ENCODE assay signal across 11 cellular contexts in genomic region chr11:12118940-12119339, GRCh38. TPM values are rescaled to one million over a fixed set of nuclear protein-coding genes. Genes with fewer than 3 reads are reported as not detected.
DNase-seq lines count a peak whose midpoint lies in the region; ATAC-seq and TF ChIP-seq lines count a peak whose summit lies in the region.
"Had no signal": no experiment of that assay in that cellular context is flagged by ENCODE, and none has a peak within 500 bp of the region (broad histone marks: within the 10 kb centered on the region; RNA-seq: fewer than 3 reads in every experiment).

No MANE protein-coding gene starts in this region.

- no peaks in the 10 kb centered on the region for H3K9me3 Mint-ChIP-seq in activated CD4-positive, alpha-beta T cell treated with anti-CD3 and anti-CD28 coated beads, Interleukin-2, amount 10 ng/mL, durations not matched to agents 24 days and 14 days
- H3K9me3 Mint-ChIP-seq: activated CD8-positive, alpha-beta T cell treated with anti-CD3 and anti-CD28 coated beads for 36 hours had no signal

- H3K4me1 ChIP-seq in heart left ventricle (peaks cover 3 to 84% (median 64%) of the 10 kb centered on the region in 12 donors), transverse colon (peaks cover 15 to 69% (median 34%) of the 10 kb centered on the region in 4 donors), Karpas-422 (ENCODE audit: low read length) (no peaks in the 10 kb centered on the region)

- no peaks in the 10 kb centered on the region for H4K20me1 ChIP-seq in Karpas-422 (ENCODE audit: insufficient read depth, low read depth, low read length)

- no peak for DNase-seq in activated CD4-positive, alpha-beta T cell treated with anti-CD3 and anti-CD28 coated beads, Interleukin-2, amount 10 ng/mL, durations not matched to agents 24 days and 14 days
- no peak for DNase-seq in activated CD4-positive, alpha-beta T cell treated with anti-CD3 and anti-CD28 coated beads, Interleukin-2, amount 50 U/mL, for 4 hours
- DNase-seq in heart left ventricle = no peak
- DNase-seq in transverse colon = no peak
- DNase-seq in activated naive CD4-positive, alpha-beta T cell treated with Interleukin-2 at 50 U/mL for 16 hours = no peak
- no peak for DNase-seq in Karpas-422
- no peak for DNase-seq in islet precursor cell
- DNase-seq: activated CD8-positive, alpha-beta T cell treated with anti-CD3 and anti-CD28 coated beads for 36 hours; body of pancreas had no signal

- H3K27me3 ChIP-seq in heart left ventricle (no peaks in the 10 kb centered on the region), transverse colon (no peaks in the 10 kb centered on the region), Karpas-422 (ENCODE audit: low read length) (no peaks in the 10 kb centered on the region)
- H3K27me3 ChIP-seq: body of pancreas had no signal

- H3K36me3 ChIP-seq in heart left ventricle (peaks cover 0 to 6% (median 0%) of the 10 kb centered on the region in 9 donors), transverse colon (no peaks in the 10 kb centered on the region), Karpas-422 (ENCODE audit: insufficient read depth, low read length) (no peaks in the 10 kb centered on the region)

- no peaks in the 10 kb centered on the region for H3K9me2 ChIP-seq in Karpas-422 (replicated peaks; ENCODE audit: insufficient read depth, low read length)

- H3K4me3 ChIP-seq in heart left ventricle (no peak overlapping the region), transverse colon (no peak overlapping the region), Karpas-422 (ENCODE audit: low read length) (no peak overlapping the region)
- H3K4me3 ChIP-seq: body of pancreas had no signal

- H3K9me3 ChIP-seq in heart left ventricle (no peaks in the 10 kb centered on the region), transverse colon (no peaks in the 10 kb centered on the region), Karpas-422 (ENCODE audit: low read length) (no peaks in the 10 kb centered on the region)
- H3K9me3 ChIP-seq: body of pancreas had no signal

- no peak for TF ChIP-seq POLR2A in heart left ventricle (IDR thresholded peaks at IDR 0.05)
- no peak for TF ChIP-seq POLR2A in transverse colon (IDR thresholded peaks at IDR 0.05)

- TF ChIP-seq CTCF in heart left ventricle (IDR thresholded peaks at IDR 0.05) (peak in 2 of 12 donors; percentile 6 to 22), transverse colon (IDR thresholded peaks at IDR 0.05) (no peak)

- H3K4me3 Mint-ChIP-seq in activated CD4-positive, alpha-beta T cell treated with anti-CD3 and anti-CD28 coated beads, Interleukin-2, amount 10 ng/mL, durations not matched to agents 24 days and 14 days = no peak overlapping the region
- H3K4me3 Mint-ChIP-seq: activated CD8-positive, alpha-beta T cell treated with anti-CD3 and anti-CD28 coated beads for 36 hours had no signal

- no peak overlapping the region for H3K9ac ChIP-seq in Karpas-422 (ENCODE audit: low read length)

- in situ Hi-C loops in transverse colon (cut with MboI; ENCODE audit: low pct_ligation_motif_present in 1 of 4, low pct_unique_long_range_greater_than_20kb in 1 of 4, low sequenced_read_pairs in 3 of 4) = no loop called here

- H3K27me3 Mint-ChIP-seq in activated CD4-positive, alpha-beta T cell treated with anti-CD3 and anti-CD28 coated beads, Interleukin-2, amount 10 ng/mL, durations not matched to agents 24 days and 14 days = no peaks in the 10 kb centered on the region
- H3K27me3 Mint-ChIP-seq: activated CD8-positive, alpha-beta T cell treated with anti-CD3 and anti-CD28 coated beads for 36 hours had no signal

- peaks cover 73% of the 10 kb centered on the region for H3K4me1 Mint-ChIP-seq in activated CD4-positive, alpha-beta T cell treated with anti-CD3 and anti-CD28 coated beads, Interleukin-2, amount 10 ng/mL, durations not matched to agents 24 days and 14 days

- intact Hi-C loops in activated CD4-positive, alpha-beta T cell treated with anti-CD3 and anti-CD28 coated beads, Interleukin-2, amount 10 ng/mL, durations not matched to agents 24 days and 14 days (cut with micrococcal nuclease) = loop anchor here (5.0 kb wide), 1 partner anchor 163 kb away; no protein-coding TSS in a partner anchor
- intact Hi-C loops in heart left ventricle (cut with DNase I) (loop anchor here in 2 of 10 donors (5.0 to 10.0 kb wide), 2 partner anchors 43 to 116 kb away; no protein-coding TSS in a partner anchor), transverse colon (cut with DNase I; ENCODE audit: low total_unique reads) (loop anchor here (10.0 kb wide), 2 partner anchors 56 to 116 kb away; no protein-coding TSS in a partner anchor)

- H3K27ac ChIP-seq in heart left ventricle (peak overlapping the region in 10 of 12 donors; percentile 1 to 81 (median 30)), transverse colon (peak overlapping the region; percentile 65 to 81 (median 75)), Karpas-422 (ENCODE audit: low read length) (no peak overlapping the region)
- H3K27ac ChIP-seq: C4-2B had no signal

- ATAC-seq in SK-N-SH treated with all-trans-retinoic acid at 6 μM for 48 hours = 0 out of 3 replicates have a peak, but pooled peaks have one; percentile 10
- peak in 3 of 4 donors; percentile 9 to 25 (median 23) for ATAC-seq in heart left ventricle
- ATAC-seq: activated CD8-positive, alpha-beta T cell treated with anti-CD3 and anti-CD28 coated beads for 36 hours; body of pancreas had no signal

- H3K36me3 Mint-ChIP-seq in activated CD4-positive, alpha-beta T cell treated with anti-CD3 and anti-CD28 coated beads, Interleukin-2, amount 10 ng/mL, durations not matched to agents 24 days and 14 days (ENCODE audit: low read depth) = peaks cover 38% of the 10 kb centered on the region

- H2AFZ ChIP-seq in Karpas-422 (ENCODE audit: low read length) = no peak overlapping the region

- H3K27ac Mint-ChIP-seq in activated CD4-positive, alpha-beta T cell treated with anti-CD3 and anti-CD28 coated beads, Interleukin-2, amount 10 ng/mL, durations not matched to agents 24 days and 14 days = peak overlapping the region; percentile 94
- H3K27ac Mint-ChIP-seq: activated CD8-positive, alpha-beta T cell treated with anti-CD3 and anti-CD28 coated beads for 36 hours had no signal

- H3K79me2 ChIP-seq in Karpas-422 (ENCODE audit: low read length) = no peaks in the 10 kb centered on the region

- no peak overlapping the region for H3K4me2 ChIP-seq in Karpas-422 (ENCODE audit: low read depth, low read length, poor library complexity, severe bottlenecking)

- TF ChIP-seq EP300 in transverse colon (IDR thresholded peaks at IDR 0.05; ENCODE audit: low read depth) = no peak

- WGBS in heart left ventricle, 4 donors = 21 to 35% (median 29%) methylated on average over 4 of the region's 4 CpGs
- WGBS in transverse colon (ENCODE audit: low coverage in 1 of 2), 2 donors = 45 to 46% methylated on average over 3 to 4 of the region's 4 CpGs

TF ChIP-seq in SK-N-SH treated with all-trans-retinoic acid at 6 μM for 48 hours, 23 proteins besides CTCF, POLR2A, EP300 and RAD21:
- TF ChIP-seq, protein P1, sequence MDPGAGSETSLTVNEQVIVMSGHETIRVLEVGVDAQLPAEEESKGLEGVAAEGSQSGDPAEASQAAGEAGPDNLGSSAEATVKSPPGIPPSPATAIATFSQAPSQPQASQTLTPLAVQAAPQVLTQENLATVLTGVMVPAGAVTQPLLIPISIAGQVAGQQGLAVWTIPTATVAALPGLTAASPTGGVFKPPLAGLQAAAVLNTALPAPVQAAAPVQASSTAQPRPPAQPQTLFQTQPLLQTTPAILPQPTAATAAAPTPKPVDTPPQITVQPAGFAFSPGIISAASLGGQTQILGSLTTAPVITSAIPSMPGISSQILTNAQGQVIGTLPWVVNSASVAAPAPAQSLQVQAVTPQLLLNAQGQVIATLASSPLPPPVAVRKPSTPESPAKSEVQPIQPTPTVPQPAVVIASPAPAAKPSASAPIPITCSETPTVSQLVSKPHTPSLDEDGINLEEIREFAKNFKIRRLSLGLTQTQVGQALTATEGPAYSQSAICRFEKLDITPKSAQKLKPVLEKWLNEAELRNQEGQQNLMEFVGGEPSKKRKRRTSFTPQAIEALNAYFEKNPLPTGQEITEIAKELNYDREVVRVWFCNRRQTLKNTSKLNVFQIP (CRISPR knock-in tag; IDR thresholded peaks at IDR 0.05; ENCODE audit: borderline replicate concordance, low read depth) = no peak
- TF ChIP-seq TOX (CRISPR knock-in tag; IDR thresholded peaks at IDR 0.05; ENCODE audit: borderline replicate concordance) (no peak), ZFP30 (CRISPR knock-in tag; IDR thresholded peaks at IDR 0.05) (no peak), ZFP3 (CRISPR knock-in tag; IDR thresholded peaks at IDR 0.05) (no peak), ESRRG (CRISPR knock-in tag; IDR thresholded peaks at IDR 0.05) (no peak), ZNF8 (CRISPR knock-in tag; IDR thresholded peaks at IDR 0.05) (no peak), SNAI2 (CRISPR knock-in tag; IDR thresholded peaks at IDR 0.05) (no peak), BACH2 (CRISPR knock-in tag; IDR thresholded peaks at IDR 0.05; ENCODE audit: borderline replicate concordance) (no peak), ZC3H10 (CRISPR knock-in tag; IDR thresholded peaks at IDR 0.05) (no peak)
TF ChIP-seq in SK-N-SH treated with all-trans-retinoic acid at 6 μM for 48 hours: peak in this region for 0.

RNA-seq across cellular contexts. Expression of gene MICAL2, which starts 8.6 kb away (rescaled TPM):
- total RNA-seq in activated CD4-positive, alpha-beta T cell treated with anti-CD3 and anti-CD28 coated beads, Interleukin-2, amount 10 ng/mL, durations not matched to agents 24 days and 14 days = 501 and 510 TPM in 2 replicates
- 100 to 1,000 TPM in 2 of 9 donors, 10 to 100 TPM in 7; 48.2 to 110 (median 87.8) TPM for total RNA-seq in heart left ventricle
- polyA plus RNA-seq in heart left ventricle = 10 to 100 TPM; 37.6 to 86.4 TPM
- 100 to 1,000 TPM; 309 to 483 (median 316) TPM for total RNA-seq in transverse colon
- 0.69 and 0.93 TPM in 2 replicates for total RNA-seq in Karpas-422 (2014; rRNA removed; shearing (Covaris generic); ENCODE audit: low replicate concordance)

Comparison
In these comparisons a context has a peak if more than half of its experiments do, and no peak if none do; other contexts are left out.
1. RNA of gene MICAL2, which starts 8.6 kb away (total RNA-seq): 501 to 510 TPM in activated CD4-positive, alpha-beta T cell treated with anti-CD3 and anti-CD28 coated beads, Interleukin-2, amount 10 ng/mL, durations not matched to agents 24 days and 14 days, 309 to 483 TPM in transverse colon and 48.2 to 110 TPM in heart left ventricle; 0.69 to 0.93 TPM in Karpas-422; every median in the first group is over 10 times any median in the second.